ENCODE assay signal across 9 cellular contexts in genomic region chr11:46363455-46363920, GRCh38. TPM values are rescaled to one million over a fixed set of nuclear protein-coding genes. Genes with fewer than 3 reads are reported as not detected.
DNase-seq lines count a peak whose midpoint lies in the region; ATAC-seq and TF ChIP-seq lines count a peak whose summit lies in the region.
"Had no signal": no experiment of that assay in that cellular context is flagged by ENCODE, and none has a peak within 500 bp of the region (broad histone marks: within the 10 kb centered on the region; RNA-seq: fewer than 3 reads in every experiment).

No MANE protein-coding gene starts in this region.

- peak overlapping the region; percentile 56 for H3K4me3 Mint-ChIP-seq in Calu3 (ENCODE audit: low read depth, unreplicated experiment)
- H3K4me3 Mint-ChIP-seq: activated CD8-positive, alpha-beta memory T cell treated with anti-CD3 and anti-CD28 coated beads, Interleukin-2, amount 10 ng/mL, durations not matched to agents 7 days and 5 days had no signal

- DNase-seq in Calu3 (peak; percentile 93), SK-MEL-5 (ENCODE audit: low read depth, low spot score) (peak; percentile 68), foreskin melanocyte (peak; percentile 38), pons (ENCODE audit: low spot score) (peak; percentile 93), NCI-H510A (lab: John Stamatoyannopoulos, UW) (no peak), NCI-H2029 treated with DMSO at 0.1 percent for 48 hours (lab: John Stamatoyannopoulos, UW) (no peak)
- DNase-seq: activated CD8-positive, alpha-beta memory T cell treated with anti-CD3 and anti-CD28 coated beads, Interleukin-2, amount 10 ng/mL, durations not matched to agents 7 days and 5 days had no signal

- in situ Hi-C loops in SK-MEL-5 (cut with HindIII; ENCODE audit: low pct_unique_long_range_greater_than_20kb, low sequenced_read_pairs) = no loop called here

- no TSS peak for BruUV-seq in Calu3 (replicated peaks; lab: Mats Ljungman, UMichigan)

- intact Hi-C loops in Calu3 (cut with micrococcal nuclease; ENCODE audit: unreplicated experiment) = loop anchor here (5.0 kb wide), 1 partner anchor 121 kb away; no protein-coding TSS in a partner anchor

- H3K27ac Mint-ChIP-seq in Calu3 (ENCODE audit: unreplicated experiment) = peak overlapping the region; percentile 82

- ATAC-seq in HG03354 (IDR thresholded peaks at IDR 0.05; ENCODE audit: poor library complexity, severe bottlenecking, unreplicated experiment) (no peak), GM21528 (IDR thresholded peaks at IDR 0.05; ENCODE audit: low FRiP score, unreplicated experiment) (no peak)
- ATAC-seq: activated CD8-positive, alpha-beta memory T cell treated with anti-CD3 and anti-CD28 coated beads, Interleukin-2, amount 10 ng/mL, durations not matched to agents 7 days and 5 days had no signal

- H3K9me3 Mint-ChIP-seq in Calu3 (ENCODE audit: low read depth, unreplicated experiment) = no peaks in the 10 kb centered on the region

- CTCF ChIA-PET in Calu3 (lab: Charles Lee) = interaction anchor here (1.0 to 2.2 kb wide), 5 partner anchors 9 to 28 kb away, joined by 3 to 8 read pairs (median 5); partner anchors contain the start of gene CHRM4

- peaks cover 28% of the 10 kb centered on the region for H3K4me1 Mint-ChIP-seq in Calu3 (ENCODE audit: low read depth, unreplicated experiment)

- no peaks in the 10 kb centered on the region for H3K27me3 Mint-ChIP-seq in Calu3 (ENCODE audit: unreplicated experiment)
- H3K27me3 Mint-ChIP-seq: activated CD8-positive, alpha-beta memory T cell treated with anti-CD3 and anti-CD28 coated beads, Interleukin-2, amount 10 ng/mL, durations not matched to agents 7 days and 5 days had no signal

- peak; percentile 67 for TF ChIP-seq CTCF in Calu3 (IDR thresholded peaks at IDR 0.05; ENCODE audit: unreplicated experiment)

- H3K36me3 Mint-ChIP-seq in Calu3 (ENCODE audit: insufficient read depth, unreplicated experiment) = peaks cover 17% of the 10 kb centered on the region
- H3K36me3 Mint-ChIP-seq: activated CD8-positive, alpha-beta memory T cell treated with anti-CD3 and anti-CD28 coated beads, Interleukin-2, amount 10 ng/mL, durations not matched to agents 7 days and 5 days had no signal

RNA-seq across cellular contexts. Expression of gene DGKZ, which starts 16.2 kb away (rescaled TPM):
- 38.0 and 40.2 TPM in 2 replicates for total RNA-seq in Calu3 (2022)
- total RNA-seq in SK-MEL-5 (2014; rRNA removed; shearing (Covaris generic)) = 23.0 and 27.6 TPM in 2 replicates
- polyA plus RNA-seq in SK-MEL-5 (2015; cell fraction: cytosol; rRNA removed) = 69.7 and 79.3 TPM in 2 replicates
- polyA plus RNA-seq in SK-MEL-5 (2015; cell fraction: nucleus; rRNA removed) = 137 and 152 TPM in 2 replicates

RNA-seq across cellular contexts. Expression of gene MDK, which starts 18.0 kb away (rescaled TPM):
- total RNA-seq in Calu3 (2022) = 74.9 and 139 TPM in 2 replicates
- total RNA-seq in SK-MEL-5 (2014; rRNA removed; shearing (Covaris generic)) = 3.1 and 4.7 TPM in 2 replicates
- polyA plus RNA-seq in SK-MEL-5 (2015; cell fraction: cytosol; rRNA removed) = 2.4 and 5.1 TPM in 2 replicates
- 2.3 and 14.6 TPM in 2 replicates for polyA plus RNA-seq in SK-MEL-5 (2015; cell fraction: nucleus; rRNA removed)

RNA-seq across cellular contexts. Expression of gene CHRM4, which starts 28.1 kb away (rescaled TPM):
- total RNA-seq in Calu3 (2022) = not detected in 2 replicates
- 1.9 and 2.7 TPM in 2 replicates for total RNA-seq in SK-MEL-5 (2014; rRNA removed; shearing (Covaris generic))
- 1.6 and 2.2 TPM in 2 replicates for polyA plus RNA-seq in SK-MEL-5 (2015; cell fraction: cytosol; rRNA removed)
- not detected in 2 replicates for polyA plus RNA-seq in SK-MEL-5 (2015; cell fraction: nucleus; rRNA removed)

Comparison
In these comparisons a context has a peak if more than half of its experiments do, and no peak if none do; other contexts are left out.
1. DNase-seq: peak in Calu3 (single experiment), SK-MEL-5 (single experiment), foreskin melanocyte (single experiment) and pons (single experiment); none in NCI-H510A (single experiment) and NCI-H2029 treated with DMSO at 0.1 percent for 48 hours (single experiment).
2. RNA of gene MDK, which starts 18.0 kb away (total RNA-seq): 74.9 to 139 TPM in Calu3; 3.1 to 4.7 TPM in SK-MEL-5; every median in the first group is over 10 times any median in the second.